Comparison of ENCODE assay signal across 8 cellular contexts in genomic region chr9:137199411-137200121, GRCh38. TPM values are rescaled to one million over a fixed set of nuclear protein-coding genes. Genes with fewer than 3 reads are reported as not detected.
DNase-seq lines count a peak whose midpoint lies in the region; ATAC-seq and TF ChIP-seq lines count a peak whose summit lies in the region.

No MANE protein-coding gene starts in this region.

- H3K36me3 ChIP-seq in NT2/D1 (ENCODE audit: insufficient read depth, insufficient read length, low read length) (peaks cover 40% of the 10 kb centered on the region), endodermal cell (ENCODE audit: control insufficient read depth, insufficient read depth, low read length) (no peaks in the 10 kb centered on the region), neuronal stem cell (replicated peaks in 1 of 2; ENCODE audit: control insufficient read depth in 2 of 2, insufficient read depth in 2 of 2, low read length in 2 of 2) (peaks cover 3 to 13% of the 10 kb centered on the region in 2 donors)

- H3K9ac ChIP-seq in NT2/D1 (ENCODE audit: insufficient read length, low read depth) (peak overlapping the region; percentile 77), endodermal cell (ENCODE audit: extremely low read depth, low read length, poor library complexity, severe bottlenecking) (no peak overlapping the region), neuronal stem cell (ENCODE audit: low read depth, low read length, poor library complexity) (peak overlapping the region; percentile 70)

- no peak overlapping the region for H2AK5ac ChIP-seq in neuronal stem cell (ENCODE audit: low read depth, low read length)

- H3K18ac ChIP-seq in neuronal stem cell (ENCODE audit: low read length) = peak overlapping the region; percentile 17

- H3K79me1 ChIP-seq in neuronal stem cell (ENCODE audit: low read depth, low read length) = peaks cover 19% of the 10 kb centered on the region

- H3K23ac ChIP-seq in neuronal stem cell (ENCODE audit: low read depth, low read length, poor library complexity) = peak overlapping the region; percentile 55

- no peak for ATAC-seq in HG02763 (IDR thresholded peaks at IDR 0.05; ENCODE audit: unreplicated experiment)

- no peaks in the 10 kb centered on the region for H3K27me3 Mint-ChIP-seq in endodermal cell (ENCODE audit: insufficient read depth)

- H3K36me3 Mint-ChIP-seq in endodermal cell (ENCODE audit: low read depth) = peaks cover 1% of the 10 kb centered on the region

- no peak overlapping the region for H2BK120ac ChIP-seq in neuronal stem cell (ENCODE audit: low read depth, low read length)

- peak overlapping the region; percentile 56 for H3K14ac ChIP-seq in neuronal stem cell (ENCODE audit: low read length)

- DNase-seq in COLO668 (lab: John Stamatoyannopoulos, UW; ENCODE audit: unreplicated experiment) (peak; percentile 30), NT2/D1 (ENCODE audit: low read depth, low spot score) (no peak), endodermal cell (peak; percentile 68), neuronal stem cell (ENCODE audit: low spot score) (no peak), T-helper 9 cell (no peak), amniotic stem cell (lab: John Stamatoyannopoulos, UW) (no peak)
- no peak for DNase-seq in central memory CD4-positive, alpha-beta T cell

- peak overlapping the region; percentile 37 for H3K4me3 ChIP-seq in NT2/D1 (ENCODE audit: insufficient read length, low read depth)
- peak overlapping the region; percentile 66 for H3K4me3 ChIP-seq in endodermal cell (ENCODE audit: low read length)
- peak overlapping the region; percentile 71 to 75 for H3K4me3 ChIP-seq in neuronal stem cell (ENCODE audit: low read length in 2 of 2)

- peak overlapping the region; percentile 37 for H3K4ac ChIP-seq in neuronal stem cell (ENCODE audit: low read length)

- no peak overlapping the region for H2BK15ac ChIP-seq in neuronal stem cell (ENCODE audit: low read length)

- peaks cover 28% of the 10 kb centered on the region for H3K4me1 Mint-ChIP-seq in endodermal cell

- no peak overlapping the region for H2AFZ ChIP-seq in neuronal stem cell (ENCODE audit: low read length)

- H3K9me3 Mint-ChIP-seq in endodermal cell = no peaks in the 10 kb centered on the region

- H2BK12ac ChIP-seq in neuronal stem cell (ENCODE audit: low read length) = peak overlapping the region; percentile 58

- no peaks in the 10 kb centered on the region for H3K27me3 ChIP-seq in NT2/D1 (ENCODE audit: insufficient read depth, insufficient read length)
- no peaks in the 10 kb centered on the region for H3K27me3 ChIP-seq in endodermal cell (ENCODE audit: control insufficient read depth, insufficient read depth, low read length, poor library complexity, severe bottlenecking)
- H3K27me3 ChIP-seq in neuronal stem cell (ENCODE audit: control insufficient read depth in 3 of 3, insufficient read depth in 3 of 3, low read depth in 1 of 3, low read length in 3 of 3) = no peaks in the 10 kb centered on the region

- H4K91ac ChIP-seq in neuronal stem cell (ENCODE audit: low read depth, low read length, poor library complexity) = no peak overlapping the region

- no peaks in the 10 kb centered on the region for H3K9me3 ChIP-seq in NT2/D1 (ENCODE audit: insufficient read depth, low read length)
- no peaks in the 10 kb centered on the region for H3K9me3 ChIP-seq in endodermal cell (ENCODE audit: control insufficient read depth, low read length)
- H3K9me3 ChIP-seq in neuronal stem cell (replicated peaks in 1 of 2; ENCODE audit: control insufficient read depth in 2 of 2, insufficient read depth in 1 of 2, low read depth in 1 of 2, low read length in 2 of 2) = no peaks in the 10 kb centered on the region

- peak overlapping the region; percentile 71 for H2BK5ac ChIP-seq in neuronal stem cell (ENCODE audit: low read length)

- TF ChIP-seq CTCF in endodermal cell (conservative IDR thresholded peaks at IDR 0.05) = peak; percentile 19

- H3K4me2 ChIP-seq in neuronal stem cell (ENCODE audit: insufficient read depth, low read length, poor library complexity, severe bottlenecking) = peak overlapping the region; percentile 91

- H3K4me1 ChIP-seq in NT2/D1 (ENCODE audit: insufficient read depth, insufficient read length) (peaks cover 27% of the 10 kb centered on the region), endodermal cell (ENCODE audit: control insufficient read depth, insufficient read depth, low read length) (peaks cover 29% of the 10 kb centered on the region), neuronal stem cell (ENCODE audit: control insufficient read depth in 2 of 2, insufficient read depth in 1 of 2, low read depth in 1 of 2, low read length in 2 of 2) (peaks cover 20 to 32% of the 10 kb centered on the region in 2 donors)

- H4K8ac ChIP-seq in neuronal stem cell (ENCODE audit: low read depth, low read length) = no peak overlapping the region

- 27 to 44% methylated on average over 11 to 51 of the region's 51 CpGs for WGBS in endodermal cell (ENCODE audit: insufficient coverage in 1 of 2, insufficient read length in 1 of 2), 2 experiments
- no CpG with 5 or more reads among the region's 51 CpGs for WGBS in neuronal stem cell (ENCODE audit: extremely low coverage in 2 of 2, insufficient read length in 2 of 2, insufficient replicate concordance in 1 of 2), 2 donors

- no peak overlapping the region for H3K27ac ChIP-seq in endodermal cell (ENCODE audit: low read depth, low read length)
- H3K27ac ChIP-seq in neuronal stem cell (replicated peaks; ENCODE audit: low read length) = no peak overlapping the region

- peak overlapping the region; percentile 70 for H3K4me3 Mint-ChIP-seq in endodermal cell

- no peak overlapping the region for H3K27ac Mint-ChIP-seq in endodermal cell

RNA-seq across cellular contexts. Expression of gene TPRN, which starts 1.0 kb away (rescaled TPM):
- total RNA-seq in endodermal cell = 10 to 100 TPM; 19.0 to 23.9 TPM
- polyA plus RNA-seq in endodermal cell (2013, experiment 1 of 2) = 12.1 TPM
- 11.0 TPM for polyA plus RNA-seq in endodermal cell (2013, experiment 2 of 2)
- 6.1 TPM for polyA plus RNA-seq in neuronal stem cell (2013, experiment 1 of 2)
- 6.4 TPM for polyA plus RNA-seq in neuronal stem cell (2013, experiment 2 of 2)

RNA-seq across cellular contexts. Expression of gene TMEM203, which starts 5.9 kb away (rescaled TPM):
- total RNA-seq in endodermal cell = 10 to 100 TPM; 34.0 to 39.5 TPM
- 35.7 TPM for polyA plus RNA-seq in endodermal cell (2013, experiment 1 of 2)
- polyA plus RNA-seq in endodermal cell (2013, experiment 2 of 2) = 31.0 TPM
- polyA plus RNA-seq in neuronal stem cell (2013, experiment 1 of 2) = 27.8 TPM
- polyA plus RNA-seq in neuronal stem cell (2013, experiment 2 of 2) = 27.6 TPM

RNA-seq across cellular contexts. Expression of gene NDOR1, which starts 5.9 kb away (rescaled TPM):
- total RNA-seq in endodermal cell = 10 to 100 TPM; 39.2 to 41.4 TPM
- 21.2 TPM for polyA plus RNA-seq in endodermal cell (2013, experiment 1 of 2)
- polyA plus RNA-seq in endodermal cell (2013, experiment 2 of 2) = 18.1 TPM
- 16.1 TPM for polyA plus RNA-seq in neuronal stem cell (2013, experiment 1 of 2)
- 15.4 TPM for polyA plus RNA-seq in neuronal stem cell (2013, experiment 2 of 2)

RNA-seq across cellular contexts. Expression of gene SSNA1, which starts 11.1 kb away (rescaled TPM):
- 10 to 100 TPM; 66.5 to 67.7 TPM for total RNA-seq in endodermal cell
- 58.8 TPM for polyA plus RNA-seq in endodermal cell (2013, experiment 1 of 2)
- polyA plus RNA-seq in endodermal cell (2013, experiment 2 of 2) = 62.8 TPM
- 55.4 TPM for polyA plus RNA-seq in neuronal stem cell (2013, experiment 1 of 2)
- 54.1 TPM for polyA plus RNA-seq in neuronal stem cell (2013, experiment 2 of 2)

RNA-seq across cellular contexts. Expression of gene ANAPC2, which starts 11.2 kb away (rescaled TPM):
- 10 to 100 TPM; 66.5 to 69.2 TPM for total RNA-seq in endodermal cell
- polyA plus RNA-seq in endodermal cell (2013, experiment 1 of 2) = 40.0 TPM
- polyA plus RNA-seq in endodermal cell (2013, experiment 2 of 2) = 33.2 TPM
- 16.9 TPM for polyA plus RNA-seq in neuronal stem cell (2013, experiment 1 of 2)
- polyA plus RNA-seq in neuronal stem cell (2013, experiment 2 of 2) = 16.3 TPM

Comparison
In these comparisons a context has a peak if more than half of its experiments do, and no peak if none do; other contexts are left out.
1. DNase-seq: peak in COLO668 (single experiment) and endodermal cell (single experiment); none in NT2/D1 (single experiment), neuronal stem cell (single experiment), T-helper 9 cell (single experiment), central memory CD4-positive, alpha-beta T cell (single experiment) and amniotic stem cell (single experiment).
2. Peak in every context shown above with its lines, with median percentiles within 50 percentile points of each other: H3K4me3 ChIP-seq.